In genomic region chr12:31020385-31021166, GRCh38 we compare ENCODE assay signal across 15 cellular contexts.
"Had no signal": no experiment of that assay in that cellular context is flagged by ENCODE, and none has a peak within 500 bp of the region (broad histone marks: within the 10 kb centered on the region; RNA-seq: fewer than 3 reads in every experiment).

No MANE protein-coding gene starts in this region.

- H3K4me3 Mint-ChIP-seq: activated B cell treated with CpG ODN at 0.5 μM for 24 hours; activated CD4-positive, alpha-beta T cell treated with anti-CD3 and anti-CD28 coated beads, Interleukin-2, amount 10 ng/mL, durations not matched to agents 24 days and 14 days; activated T-helper 17 cell treated with anti-CD3 and anti-CD28 coated beads, Interleukin-2, amount 50 U/mL, for 72 hours; nephron progenitor cell; stimulated activated naive CD8-positive, alpha-beta T cell treated with anti-CD3 and anti-CD28 coated beads, Interleukin-15, amount 100 ng/mL, for 72 hours; T-helper 1 cell treated with Interleukin-12 subunit alpha and Interleukin-12 subunit beta and Interleukin-4 antibody, amounts not matched to agents 30 μg/mL and 1 μg/mL, for 36 hours had no signal

- H3K4me1 ChIP-seq: esophagus muscularis mucosa, psoas muscle had no signal

- H3K36me3 ChIP-seq: esophagus muscularis mucosa, thoracic aorta had no signal

- ATAC-seq: activated T-helper 17 cell treated with anti-CD3 and anti-CD28 coated beads, Interleukin-2, amount 50 U/mL, for 72 hours; psoas muscle; sciatic nerve; stimulated activated naive CD8-positive, alpha-beta T cell treated with anti-CD3 and anti-CD28 coated beads, Interleukin-15, amount 100 ng/mL, for 72 hours had no signal

- H3K4me1 Mint-ChIP-seq: activated B cell treated with CpG ODN at 0.5 μM for 24 hours; activated CD4-positive, alpha-beta T cell treated with anti-CD3 and anti-CD28 coated beads, Interleukin-2, amount 10 ng/mL, durations not matched to agents 24 days and 14 days; activated T-helper 17 cell treated with anti-CD3 and anti-CD28 coated beads, Interleukin-2, amount 50 U/mL, for 72 hours; stimulated activated naive CD8-positive, alpha-beta T cell treated with anti-CD3 and anti-CD28 coated beads, Interleukin-15, amount 100 ng/mL, for 72 hours had no signal

- H3K4me3 ChIP-seq: esophagus muscularis mucosa, hepatocyte, psoas muscle, thoracic aorta had no signal

- H3K9me3 ChIP-seq: esophagus muscularis mucosa, psoas muscle, thoracic aorta had no signal

- H3K27ac ChIP-seq: esophagus muscularis mucosa, psoas muscle, thoracic aorta had no signal

- H3K27me3 ChIP-seq: esophagus muscularis mucosa, hepatocyte had no signal

- H3K27ac Mint-ChIP-seq: activated B cell treated with CpG ODN at 0.5 μM for 24 hours; activated CD4-positive, alpha-beta T cell treated with anti-CD3 and anti-CD28 coated beads, Interleukin-2, amount 10 ng/mL, durations not matched to agents 24 days and 14 days; activated T-helper 17 cell treated with anti-CD3 and anti-CD28 coated beads, Interleukin-2, amount 50 U/mL, for 72 hours; nephron progenitor cell; stimulated activated naive CD8-positive, alpha-beta T cell treated with anti-CD3 and anti-CD28 coated beads, Interleukin-15, amount 100 ng/mL, for 72 hours; T-helper 1 cell treated with Interleukin-12 subunit alpha and Interleukin-12 subunit beta and Interleukin-4 antibody, amounts not matched to agents 30 μg/mL and 1 μg/mL, for 36 hours had no signal

- H3K27me3 Mint-ChIP-seq: activated B cell treated with CpG ODN at 0.5 μM for 24 hours had no signal

- DNase-seq: activated B cell treated with CpG ODN at 0.5 μM for 24 hours; activated CD4-positive, alpha-beta T cell treated with anti-CD3 and anti-CD28 coated beads, Interleukin-2, amount 10 ng/mL, durations not matched to agents 24 days and 14 days; activated naive CD4-positive, alpha-beta T cell treated with anti-CD3 and anti-CD28 coated beads, Interleukin-2, amount 50 U/mL, for 16 hours; nephron progenitor cell; occipital lobe; psoas muscle; SIG-M5; stimulated activated CD4-positive, alpha-beta T cell treated with anti-CD3 and anti-CD28 coated beads, Interleukin-1b, Interleukin-23, amount 100 ng/mL, for 48 hours; stimulated activated naive CD8-positive, alpha-beta T cell treated with anti-CD3 and anti-CD28 coated beads, Interleukin-15, amount 100 ng/mL, for 72 hours had no signal
